In the genomic region with DNA sequence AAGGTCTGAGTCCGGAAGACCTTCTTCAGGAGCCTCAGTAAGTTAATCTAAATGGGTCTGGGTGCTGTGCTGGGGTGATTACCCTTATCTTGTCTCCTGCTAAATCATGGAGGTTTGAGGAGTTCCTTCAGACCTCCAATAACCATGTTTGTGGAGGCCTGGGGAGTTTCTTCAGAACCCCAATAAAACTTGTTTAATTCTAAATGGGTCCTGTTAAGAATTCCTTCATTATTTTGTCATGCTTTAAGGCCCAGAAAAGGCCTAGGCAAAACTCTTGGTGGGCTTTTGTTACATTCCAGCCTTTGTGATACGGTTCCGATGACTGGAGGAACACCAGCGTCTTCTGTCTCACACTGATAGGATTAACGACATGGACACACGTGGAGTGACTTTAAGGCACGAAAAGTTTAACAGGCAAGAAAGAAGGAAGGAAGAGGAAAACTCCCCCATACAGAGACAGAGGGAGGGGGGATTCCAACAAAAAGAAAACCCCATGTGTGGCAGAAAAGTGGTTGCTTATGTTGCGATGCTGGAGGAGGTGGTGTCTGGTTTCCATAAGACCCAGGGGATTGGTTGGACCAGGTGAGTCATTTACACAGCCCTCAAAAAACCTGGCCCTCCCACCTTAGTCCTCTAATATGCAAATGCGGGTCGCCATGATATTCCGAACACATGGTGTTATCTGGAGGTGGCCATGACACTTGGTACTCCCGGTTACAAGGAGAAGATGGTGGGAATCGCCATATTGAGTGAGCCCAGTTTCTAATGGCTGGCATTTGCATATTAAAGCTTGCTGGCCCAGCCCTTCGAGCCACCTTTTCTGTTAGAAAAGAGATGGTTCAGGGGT, we compare ENCODE assay signal across 26 cellular contexts.
DNase-seq lines count a peak whose midpoint lies in the region; ATAC-seq, FAIRE-seq and TF ChIP-seq lines count a peak whose summit lies in the region.
"Had no signal": no experiment of that assay in that cellular context is flagged by ENCODE, and none has a peak within 500 bp of the region (broad histone marks: within the 10 kb centered on the region; RNA-seq: fewer than 3 reads in every experiment).

No MANE protein-coding gene starts in this region.

- no peak for TF ChIP-seq CTCF in Caco-2 (IDR thresholded peaks at IDR 0.05; ENCODE audit: insufficient read depth in 1 of 2, low read depth in 1 of 2, low read length in 1 of 2, severe bottlenecking in 1 of 2, unreplicated experiment in 1 of 2)
- TF ChIP-seq CTCF in GM12878 (IDR thresholded peaks at IDR 0.05 in 2 of 3, conservative IDR thresholded peaks at IDR 0.05 in 1 of 3; ENCODE audit: control insufficient read depth in 2 of 3, extremely low read depth in 1 of 3, insufficient read depth in 1 of 3, low read depth in 3 of 3, low read length in 3 of 3), result no peak

- 55% methylated on average over 14 of the region's 14 CpGs for WGBS in GM12878 (ENCODE audit: insufficient coverage, insufficient replicate concordance, low lambda C conversion rate, missing lambda C conversion rate)

- CTCF ChIA-PET in Caco-2 (lab: Charles Lee), result no interaction called here
- CTCF ChIA-PET in GM12878 (lab: Yijun Ruan, JAX), result interaction anchor here (1.2 kb wide), 1 partner anchor 81 kb away, joined by 4 read pairs; no protein-coding TSS in a partner anchor

- ATAC-seq in GM12878 (no peak), HG03039 (IDR thresholded peaks at IDR 0.05; ENCODE audit: unreplicated experiment) (no peak), GM21619 (IDR thresholded peaks at IDR 0.05; ENCODE audit: unreplicated experiment) (no peak)
- ATAC-seq: activated CD8-positive, alpha-beta T cell treated with anti-CD3 and anti-CD28 coated beads, Interleukin-2, amount 10 ng/mL, durations not matched to agents 7 days and 5 days; natural killer cell treated with Interleukin-12 subunit alpha and Interleukin-12 subunit beta and Interleukin-15 and Interleukin-18, amount 100 ng/mL, for 72 hours; sciatic nerve; upper lobe of right lung had no signal

- H3K9ac ChIP-seq in HUES48 (ENCODE audit: low read depth, low read length) (peak overlapping the region; percentile 62), GM12878 (ENCODE audit: control insufficient read depth, insufficient read depth, low read length) (no peak overlapping the region)

- H3K4me2 ChIP-seq in GM12878 (ENCODE audit: control insufficient read depth, insufficient read depth), result no peak overlapping the region

- no peak overlapping the region for H2AFZ ChIP-seq in GM12878 (ENCODE audit: control insufficient read depth, low read depth, low read length)

- H3K9me3 Mint-ChIP-seq in Caco-2 (ENCODE audit: unreplicated experiment), result no peaks in the 10 kb centered on the region
- H3K9me3 Mint-ChIP-seq: HFFc6; natural killer cell treated with Interleukin-12 subunit alpha and Interleukin-12 subunit beta and Interleukin-15 and Interleukin-18, amount 100 ng/mL, for 72 hours had no signal

- H3K27me3 Mint-ChIP-seq in Caco-2 (ENCODE audit: insufficient read depth, unreplicated experiment), result no peaks in the 10 kb centered on the region

- RAD21 ChIA-PET in GM12878 (lab: Charles Lee; ENCODE audit: unreplicated experiment), result interaction anchor here (0.9 kb wide), 1 partner anchor 81 kb away, joined by 3 read pairs; no protein-coding TSS in a partner anchor

- H3K4me3 ChIP-seq in Caco-2 (ENCODE audit: low read depth, low read length) (no peak overlapping the region), HUES48 (ENCODE audit: low read depth, low read length) (no peak overlapping the region), GM12878 (no peak overlapping the region)
- H3K4me3 ChIP-seq: left ventricle myocardium inferior, MG63, upper lobe of right lung had no signal

- intact Hi-C loops in Caco-2 (cut with micrococcal nuclease; ENCODE audit: unreplicated experiment), result loop anchor here (2.0 kb wide), 1 partner anchor 31 kb away; no protein-coding TSS in a partner anchor
- intact Hi-C loops in GM12878 (cut with micrococcal nuclease; ENCODE audit: unreplicated experiment), result no loop called here

- no peak for TF ChIP-seq EP300 in GM12878 (IDR thresholded peaks at IDR 0.05; ENCODE audit: borderline replicate concordance in 1 of 2, control insufficient read depth in 1 of 2, low read depth in 2 of 2, low read length in 2 of 2)

- H3K36me3 ChIP-seq in Caco-2 (ENCODE audit: control insufficient read depth, insufficient read depth, low read length) (no peaks in the 10 kb centered on the region), HUES48 (ENCODE audit: control insufficient read depth, insufficient read depth, low read length) (no peaks in the 10 kb centered on the region), GM12878 (ENCODE audit: control insufficient read depth in 2 of 2, insufficient read depth in 2 of 2, low read length in 1 of 2) (no peaks in the 10 kb centered on the region)
- H3K36me3 ChIP-seq: left ventricle myocardium inferior, MG63, upper lobe of right lung had no signal

- H3K27me3 ChIP-seq in Caco-2 (replicated peaks; ENCODE audit: control insufficient read depth, insufficient read depth, low read length), result no peaks in the 10 kb centered on the region
- no peaks in the 10 kb centered on the region for H3K27me3 ChIP-seq in HUES48 (ENCODE audit: control insufficient read depth, insufficient read depth, low read length)
- no peaks in the 10 kb centered on the region; a peak in 1 of 4 replicates for H3K27me3 ChIP-seq in GM12878 (replicated peaks in 1 of 2; ENCODE audit: control insufficient read depth in 2 of 2, insufficient read depth in 2 of 2, low read length in 1 of 2)
- H3K27me3 ChIP-seq: MG63, upper lobe of right lung had no signal

- POLR2A ChIA-PET in Caco-2 (lab: Charles Lee) (no interaction called here), GM12878 (lab: Charles Lee) (no interaction called here)

- H3K4me1 Mint-ChIP-seq in Caco-2 (ENCODE audit: low read depth, unreplicated experiment), result peaks cover 33% of the 10 kb centered on the region

- FAIRE-seq in GM12878 (lab: Jason Lieb, UNC), result no peak
- FAIRE-seq: bronchial epithelial cell had no signal

- no peaks in the 10 kb centered on the region for H3K79me2 ChIP-seq in GM12878 (ENCODE audit: control insufficient read depth, insufficient read depth, low read length)

- peak overlapping the region; percentile 93 for H3K27ac ChIP-seq in HUES48 (ENCODE audit: low read depth, low read length)
- H3K27ac ChIP-seq in GM12878 (ENCODE audit: control insufficient read depth, insufficient read depth), result no peak overlapping the region
- H3K27ac ChIP-seq: C4-2B, left ventricle myocardium inferior, upper lobe of right lung had no signal

- TF ChIP-seq RAD21 in GM12878 (IDR thresholded peaks at IDR 0.05; ENCODE audit: insufficient read depth, low read depth, low read length), result no peak

- no TSS peak for BruUV-seq in Caco-2 (replicated peaks; lab: Mats Ljungman, UMichigan)
- no TSS peak for BruUV-seq in GM12878 (replicated peaks; lab: Mats Ljungman, UMichigan)

- H3K4me3 Mint-ChIP-seq in Caco-2 (ENCODE audit: unreplicated experiment), result no peak overlapping the region
- H3K4me3 Mint-ChIP-seq: activated CD8-positive, alpha-beta T cell treated with anti-CD3 and anti-CD28 coated beads, Interleukin-2, amount 10 ng/mL, durations not matched to agents 7 days and 5 days; natural killer cell treated with Interleukin-12 subunit alpha and Interleukin-12 subunit beta and Interleukin-15 and Interleukin-18, amount 100 ng/mL, for 72 hours had no signal

- H3K4me1 ChIP-seq in Caco-2 (peaks cover 93% of the 10 kb centered on the region), HUES48 (ENCODE audit: control insufficient read depth, insufficient read depth, low read length) (peaks cover 58% of the 10 kb centered on the region), GM12878 (ENCODE audit: control insufficient read depth, insufficient read depth, low read length) (peaks cover 19% of the 10 kb centered on the region)
- H3K4me1 ChIP-seq: upper lobe of right lung had no signal

- H4K20me1 ChIP-seq in GM12878 (ENCODE audit: control insufficient read depth, insufficient read depth), result no peaks in the 10 kb centered on the region

- H3K9me3 ChIP-seq in Caco-2 (no peaks in the 10 kb centered on the region), HUES48 (ENCODE audit: control insufficient read depth, insufficient read depth, low read length) (no peaks in the 10 kb centered on the region), GM12878 (replicated peaks; ENCODE audit: control insufficient read depth, insufficient read depth, low read length) (no peaks in the 10 kb centered on the region)
- H3K9me3 ChIP-seq: left ventricle myocardium inferior, MG63, upper lobe of right lung had no signal

- H3K27ac Mint-ChIP-seq in Caco-2 (ENCODE audit: unreplicated experiment), result peak overlapping the region; percentile 88
- H3K27ac Mint-ChIP-seq: activated CD8-positive, alpha-beta T cell treated with anti-CD3 and anti-CD28 coated beads, Interleukin-2, amount 10 ng/mL, durations not matched to agents 7 days and 5 days; HFFc6; natural killer cell treated with Interleukin-12 subunit alpha and Interleukin-12 subunit beta and Interleukin-15 and Interleukin-18, amount 100 ng/mL, for 72 hours had no signal

- SMC1A ChIA-PET in GM12878 (lab: Charles Lee; ENCODE audit: uncharacterized antibody, unreplicated experiment), result interaction anchor here (0.9 to 1.2 kb wide), 2 partner anchors 16 to 81 kb away, joined by 3 to 4 read pairs; no protein-coding TSS in a partner anchor

- no peak for TF ChIP-seq POLR2A in GM12878 (IDR thresholded peaks at IDR 0.05; ENCODE audit: low read depth, low read length)

- DNase-seq in Caco-2 (peak in 1 of 2 experiments; percentile 52), GM12878 (ENCODE audit: low read depth, low spot score) (no peak), iPS-NIHi7 (ENCODE audit: extremely low spot score) (peak; percentile 57), COLO668 (lab: John Stamatoyannopoulos, UW; ENCODE audit: unreplicated experiment) (no peak)
- DNase-seq: activated CD4-positive, CD25-positive, alpha-beta regulatory T cell treated with anti-CD3 and anti-CD28 coated beads, Interleukin-2, amount 50 U/mL, for 72 hours; activated CD8-positive, alpha-beta T cell treated with anti-CD3 and anti-CD28 coated beads, Interleukin-2, amount 10 ng/mL, durations not matched to agents 7 days and 5 days; activated naive CD4-positive, alpha-beta T cell treated with Interleukin-2 at 50 U/mL for 16 hours; activated T-cell treated with anti-CD3 and anti-CD28 coated beads, Interleukin-2, amount 50 U/mL, for 1 hour; amygdala; cortex of kidney; DMS153; HFFc6; left ventricle myocardium inferior; MG63; NCI-H1417 treated with DMSO at 0.1 percent for 48 hours; NCI-H524 treated with DMSO at 0.1 percent for 48 hours; posterior cingulate gyrus; Right ventricle myocardium superior; upper lobe of right lung had no signal

- H3K36me3 Mint-ChIP-seq in Caco-2 (ENCODE audit: insufficient read depth, unreplicated experiment), result peaks cover 21% of the 10 kb centered on the region
- H3K36me3 Mint-ChIP-seq: natural killer cell treated with Interleukin-12 subunit alpha and Interleukin-12 subunit beta and Interleukin-15 and Interleukin-18, amount 100 ng/mL, for 72 hours had no signal

- in situ Hi-C loops in GM12878 (cut with MboI), result no loop called here

TF ChIP-seq in GM12878, 131 proteins besides CTCF, POLR2A, EP300 and RAD21 (continues in another document):
- TF ChIP-seq STAT3 (IDR thresholded peaks at IDR 0.05; ENCODE audit: low read depth, low read length) (no peak), SIN3A (IDR thresholded peaks at IDR 0.05; ENCODE audit: low read depth, low read length) (no peak), CREM (IDR thresholded peaks at IDR 0.05; ENCODE audit: low read depth) (no peak), POU2F2 (IDR thresholded peaks at IDR 0.05; ENCODE audit: borderline replicate concordance, low read depth, low read length) (peak; percentile 53; the same call in 1 of the 3 replicates)
